Comparison of ENCODE assay signal across 28 cellular contexts in genomic region chr4:5693871-5694270, GRCh38.
"Had no signal": no experiment of that assay in that cellular context is flagged by ENCODE, and none has a peak within 500 bp of the region (broad histone marks: within the 10 kb centered on the region; RNA-seq: fewer than 3 reads in every experiment).

No MANE protein-coding gene starts in this region.

- H3K4me1 ChIP-seq: ascending aorta, breast epithelium, esophagus muscularis mucosa, gastroesophageal sphincter, heart right ventricle had no signal

- H3K27me3 ChIP-seq: ascending aorta, breast epithelium, cardiac muscle cell, dorsolateral prefrontal cortex, esophagus muscularis mucosa, gastroesophageal sphincter, heart right ventricle had no signal

- H3K4me3 ChIP-seq: ascending aorta, breast epithelium, cardiac muscle cell, coronary artery, dorsolateral prefrontal cortex, esophagus muscularis mucosa, gastroesophageal sphincter, heart right ventricle had no signal

- H3K27ac ChIP-seq: ascending aorta, breast epithelium, cardiac muscle cell, coronary artery, dorsolateral prefrontal cortex, esophagus muscularis mucosa, gastroesophageal sphincter, heart right ventricle, VCaP had no signal

- H3K9me3 ChIP-seq: ascending aorta, breast epithelium, esophagus muscularis mucosa, gastroesophageal sphincter, heart right ventricle had no signal

- DNase-seq: activated CD4-positive, alpha-beta memory T cell treated with anti-CD3 and anti-CD28 coated beads, Interleukin-2, amount 10 ng/mL, durations not matched to agents 7 days and 5 days; activated CD4-positive, alpha-beta T cell treated with anti-CD3 and anti-CD28 coated beads for 1 hour; activated CD4-positive, alpha-beta T cell treated with anti-CD3 and anti-CD28 coated beads for 4 hours; activated CD4-positive, alpha-beta T cell treated with anti-CD3 and anti-CD28 coated beads, Interleukin-2, amount 10 ng/mL, durations not matched to agents 7 days and 5 days; activated CD4-positive, alpha-beta T cell treated with anti-CD3 and anti-CD28 coated beads, Interleukin-2, amount 50 U/mL, for 4 hours; activated CD8-positive, alpha-beta memory T cell treated with anti-CD3 and anti-CD28 coated beads, Interleukin-2, amount 50 U/mL, for 48 hours; activated gamma-delta T cell; activated naive CD4-positive, alpha-beta T cell; activated naive CD4-positive, alpha-beta T cell treated with anti-CD3 and anti-CD28 coated beads, Interleukin-2, amount 10 ng/mL, durations not matched to agents 7 days and 5 days; activated naive CD8-positive, alpha-beta T cell treated with anti-CD3 and anti-CD28 coated beads, Interleukin-2, amount 10 ng/mL, durations not matched to agents 7 days and 5 days; activated T-cell treated with anti-CD3 and anti-CD28 coated beads for 4 hours; activated T-cell treated with anti-CD3 and anti-CD28 coated beads, Interleukin-2, amount 50 U/mL, for 24 hours; activated T-cell treated with anti-CD3 and anti-CD28 coated beads, Interleukin-2, amount 50 U/mL, for 72 hours; dorsolateral prefrontal cortex; effector memory CD8-positive, alpha-beta T cell; erythroblast; foreskin melanocyte; heart right ventricle; T-helper 2 cell had no signal

- ATAC-seq: activated naive CD4-positive, alpha-beta T cell treated with anti-CD3 and anti-CD28 coated beads, Interleukin-2, amount 50 U/mL, for 72 hours; activated T-cell treated with anti-CD3 and anti-CD28 coated beads, Interleukin-2, amount 50 U/mL, for 72 hours; effector memory CD8-positive, alpha-beta T cell; gastroesophageal sphincter; heart right ventricle; WTC11 had no signal
